ENCODE assay signal across 19 cellular contexts in genomic region chrX:149984411-149984810, GRCh38. TPM values are rescaled to one million over a fixed set of nuclear protein-coding genes. Genes with fewer than 3 reads are reported as not detected.
DNase-seq lines count a peak whose midpoint lies in the region; ATAC-seq and TF ChIP-seq lines count a peak whose summit lies in the region.
"Had no signal": no experiment of that assay in that cellular context is flagged by ENCODE, and none has a peak within 500 bp of the region (broad histone marks: within the 10 kb centered on the region; RNA-seq: fewer than 3 reads in every experiment).

No MANE protein-coding gene starts in this region.

- POLR2A ChIA-PET in activated CD8-positive, alpha-beta T cell treated with anti-CD3 and anti-CD28 coated beads, Interleukin-2, amount 10 ng/mL, durations not matched to agents 7 days and 5 days (lab: Charles Lee), result no interaction called here

- in situ Hi-C loops in GM23248 (cut with MboI), result no loop called here

- H3K27ac Mint-ChIP-seq in chondrocyte (ENCODE audit: unreplicated experiment), result no peak overlapping the region
- no peak overlapping the region for H3K27ac Mint-ChIP-seq in activated CD8-positive, alpha-beta T cell treated with anti-CD3 and anti-CD28 coated beads, Interleukin-2, amount 10 ng/mL, durations not matched to agents 7 days and 5 days
- H3K27ac Mint-ChIP-seq: CD8-positive, alpha-beta T cell; GM23338; HFFc6 had no signal

- CTCF ChIA-PET in activated CD8-positive, alpha-beta T cell treated with anti-CD3 and anti-CD28 coated beads, Interleukin-2, amount 10 ng/mL, durations not matched to agents 7 days and 5 days (lab: Charles Lee), result interaction anchor here (0.7 kb wide), 1 partner anchor 15 kb away, joined by 3 read pairs; no protein-coding TSS in a partner anchor

- DNase-seq in AG10803 (ENCODE audit: low read depth) (peak; percentile 35), GM23248 (peak; percentile 7), fibroblast of gingiva (ENCODE audit: low read depth) (peak; percentile 65), fibroblast of villous mesenchyme (ENCODE audit: low read depth) (peak; percentile 2), chondrocyte (ENCODE audit: low spot score) (no peak), H4 (ENCODE audit: low spot score) (no peak), NOMO-1 treated with DMSO at 0.1 percent for 48 hours (lab: John Stamatoyannopoulos, UW; ENCODE audit: unreplicated experiment) (no peak)
- DNase-seq in activated CD8-positive, alpha-beta T cell treated with anti-CD3 and anti-CD28 coated beads, Interleukin-2, amount 10 ng/mL, durations not matched to agents 7 days and 5 days, result no peak
- DNase-seq: C1 segment of cervical spinal cord; Caco-2; CD8-positive, alpha-beta T cell; DMS153; DND-41; HFFc6 had no signal

- H2AFZ ChIP-seq in GM23248, result no peak overlapping the region
- H2AFZ ChIP-seq: GM23338 had no signal

- no peaks in the 10 kb centered on the region for H3F3A ChIP-seq in GM23248 (ENCODE audit: insufficient read depth)

- H3K9ac ChIP-seq in GM23248, result no peak overlapping the region

- no peaks in the 10 kb centered on the region for H3K27me3 Mint-ChIP-seq in chondrocyte (ENCODE audit: low read depth)
- H3K27me3 Mint-ChIP-seq in activated CD8-positive, alpha-beta T cell treated with anti-CD3 and anti-CD28 coated beads, Interleukin-2, amount 10 ng/mL, durations not matched to agents 7 days and 5 days (ENCODE audit: low read depth), result no peaks in the 10 kb centered on the region

- H3K36me3 Mint-ChIP-seq in chondrocyte (ENCODE audit: low read depth), result no peaks in the 10 kb centered on the region
- no peaks in the 10 kb centered on the region for H3K36me3 Mint-ChIP-seq in activated CD8-positive, alpha-beta T cell treated with anti-CD3 and anti-CD28 coated beads, Interleukin-2, amount 10 ng/mL, durations not matched to agents 7 days and 5 days (ENCODE audit: low read depth)

- 21 to 25% methylated on average over 1 of the region's 1 CpG for WGBS in GM23248 (ENCODE audit: low coverage in 1 of 2, low lambda C conversion rate in 2 of 2, missing lambda C conversion rate in 2 of 2), 2 experiments

- no peaks in the 10 kb centered on the region for H3K9me3 ChIP-seq in GM23248 (ENCODE audit: low read depth)
- H3K9me3 ChIP-seq: Caco-2, HAP-1 had no signal

- H3K9me3 Mint-ChIP-seq in chondrocyte (ENCODE audit: low read depth), result peaks cover 3% of the 10 kb centered on the region
- no peaks in the 10 kb centered on the region for H3K9me3 Mint-ChIP-seq in activated CD8-positive, alpha-beta T cell treated with anti-CD3 and anti-CD28 coated beads, Interleukin-2, amount 10 ng/mL, durations not matched to agents 7 days and 5 days (ENCODE audit: insufficient read depth)
- H3K9me3 Mint-ChIP-seq: CD8-positive, alpha-beta T cell; GM23338; HFFc6 had no signal

- no peak overlapping the region for H3K4me2 ChIP-seq in GM23248 (ENCODE audit: unreplicated experiment)
- H3K4me2 ChIP-seq: GM23338 had no signal

- H3K27ac ChIP-seq in GM23248, result no peak overlapping the region

- H3K79me2 ChIP-seq in GM23248 (ENCODE audit: insufficient read depth), result no peaks in the 10 kb centered on the region

- H3K4me3 ChIP-seq in AG10803 (ENCODE audit: low read length) (no peak overlapping the region), GM23248 (no peak overlapping the region), fibroblast of villous mesenchyme (ENCODE audit: low read depth, low read length) (no peak overlapping the region)
- H3K4me3 ChIP-seq: GM23338, HAP-1 had no signal

- no peak for ATAC-seq in activated CD8-positive, alpha-beta T cell treated with anti-CD3 and anti-CD28 coated beads, Interleukin-2, amount 10 ng/mL, durations not matched to agents 7 days and 5 days
- ATAC-seq: CD8-positive, alpha-beta T cell; GM23338 had no signal

- H3K27me3 ChIP-seq in GM23248 (replicated peaks; ENCODE audit: insufficient read depth), result no peaks in the 10 kb centered on the region

- H3K36me3 ChIP-seq in GM23248 (ENCODE audit: low read depth), result no peaks in the 10 kb centered on the region
- H3K36me3 ChIP-seq: HAP-1 had no signal

- no peak for TF ChIP-seq CTCF in AG10803 (conservative IDR thresholded peaks at IDR 0.05; ENCODE audit: low read length)
- no peak for TF ChIP-seq CTCF in fibroblast of villous mesenchyme (IDR thresholded peaks at IDR 0.05; ENCODE audit: insufficient read depth, low read depth, low read length)
- no peak for TF ChIP-seq CTCF in chondrocyte (IDR thresholded peaks at IDR 0.05)

- no peaks in the 10 kb centered on the region for H3K4me1 ChIP-seq in GM23248 (ENCODE audit: insufficient read depth)
- H3K4me1 ChIP-seq: Caco-2, HAP-1 had no signal

- H3K4me1 Mint-ChIP-seq in chondrocyte (ENCODE audit: low read depth), result peaks cover 10% of the 10 kb centered on the region
- H3K4me1 Mint-ChIP-seq in activated CD8-positive, alpha-beta T cell treated with anti-CD3 and anti-CD28 coated beads, Interleukin-2, amount 10 ng/mL, durations not matched to agents 7 days and 5 days (ENCODE audit: low read depth), result no peaks in the 10 kb centered on the region

- no peaks in the 10 kb centered on the region for H3K9me2 ChIP-seq in GM23248 (ENCODE audit: insufficient read depth)

- H4K20me1 ChIP-seq in GM23248 (ENCODE audit: insufficient read depth), result no peaks in the 10 kb centered on the region

- H3K4me3 Mint-ChIP-seq in chondrocyte (ENCODE audit: unreplicated experiment), result no peak overlapping the region
- no peak overlapping the region for H3K4me3 Mint-ChIP-seq in activated CD8-positive, alpha-beta T cell treated with anti-CD3 and anti-CD28 coated beads, Interleukin-2, amount 10 ng/mL, durations not matched to agents 7 days and 5 days
- H3K4me3 Mint-ChIP-seq: CD8-positive, alpha-beta T cell; GM23338; HFFc6 had no signal

RNA-seq across cellular contexts. Expression of gene EOLA2, which starts 46.1 kb away (rescaled TPM):
- 24.7 and 28.1 TPM in 2 replicates for total RNA-seq in GM23248 (2014; rRNA removed; shearing (Covaris generic))
- polyA plus RNA-seq in GM23248 (2016; fragmentation: Nextera tagmentation; extraction: Ambion mirVana), result 45.2 and 48.2 TPM in 2 replicates
- 16.4 and 23.2 TPM in 2 replicates for total RNA-seq in fibroblast of villous mesenchyme
- total RNA-seq in chondrocyte, result 38.9 to 46.6 TPM (median 39.2 TPM) in 3 replicates
- 10 to 100 TPM; 22.0 to 23.1 TPM for total RNA-seq in activated CD8-positive, alpha-beta T cell treated with anti-CD3 and anti-CD28 coated beads, Interleukin-2, amount 10 ng/mL, durations not matched to agents 7 days and 5 days
- total RNA-seq in H4 (2014; rRNA removed; shearing (Covaris generic)), result 6.4 and 20.2 TPM in 2 replicates

RNA-seq across cellular contexts. Expression of gene HSFX4, which starts 55.0 kb away (rescaled TPM):
- total RNA-seq in GM23248 (2014; rRNA removed; shearing (Covaris generic)), result not detected in 2 replicates
- polyA plus RNA-seq in GM23248 (2016; fragmentation: Nextera tagmentation; extraction: Ambion mirVana), result not detected in 2 replicates
- total RNA-seq in fibroblast of villous mesenchyme (not detected in 2 replicates), chondrocyte (not detected in 3 replicates)
- not detected for total RNA-seq in activated CD8-positive, alpha-beta T cell treated with anti-CD3 and anti-CD28 coated beads, Interleukin-2, amount 10 ng/mL, durations not matched to agents 7 days and 5 days
- total RNA-seq in H4 (2014; rRNA removed; shearing (Covaris generic)), result not detected in 2 replicates
- total RNA-seq: A172; Caco-2; CD8-positive, alpha-beta T cell; GM23338; HFFc6 had no signal
- polyA plus RNA-seq: AG04450, BJ, GM23338 had no signal

Comparison
In these comparisons a context has a peak if more than half of its experiments do, and no peak if none do; other contexts are left out.
1. DNase-seq: peak in AG10803 (single experiment), GM23248 (single experiment), fibroblast of gingiva (single experiment) and fibroblast of villous mesenchyme (single experiment); none in chondrocyte (single experiment), activated CD8-positive, alpha-beta T cell treated with anti-CD3 and anti-CD28 coated beads, Interleukin-2, amount 10 ng/mL, durations not matched to agents 7 days and 5 days (single experiment), H4 (single experiment) and NOMO-1 treated with DMSO at 0.1 percent for 48 hours (single experiment).